Comparison of ENCODE assay signal across 15 cellular contexts in genomic region chr3:127096256-127097008, GRCh38.
"Had no signal": no experiment of that assay in that cellular context is flagged by ENCODE, and none has a peak within 500 bp of the region (broad histone marks: within the 10 kb centered on the region; RNA-seq: fewer than 3 reads in every experiment).

No MANE protein-coding gene starts in this region.

- H3K9me3 ChIP-seq: body of pancreas, colonic mucosa, left lung, tibial artery had no signal

- H3K4me1 Mint-ChIP-seq: activated B cell treated with CpG ODN at 0.5 μM for 24 hours, memory B cell had no signal

- H3K36me3 ChIP-seq: colonic mucosa, left lung, tibial artery had no signal

- H3K27me3 Mint-ChIP-seq: activated CD4-positive, alpha-beta memory T cell treated with anti-CD3 and anti-CD28 coated beads for 36 hours had no signal

- H3K27ac Mint-ChIP-seq: activated B cell treated with CpG ODN at 0.5 μM for 24 hours; activated CD4-positive, alpha-beta memory T cell treated with anti-CD3 and anti-CD28 coated beads for 36 hours; activated naive CD4-positive, alpha-beta T cell treated with anti-CD3 and anti-CD28 coated beads for 36 hours; activated T-helper 1 cell treated with anti-CD3 and anti-CD28 coated beads, Interleukin-12 subunit alpha, Interleukin-12 subunit beta, Interleukin-2, Interleukin-4 antibody, amounts not matched to agents 30 ng/mL and 10 ng/mL and 1 ng/mL, durations not matched to agents 14 hours and 24 hours and 36 hours; memory B cell; T-helper 2 cell treated with Interferon-gamma antibody and Interleukin-4, amounts not matched to agents 5 μg/mL and 100 μg/mL, for 36 hours had no signal

- H3K36me3 Mint-ChIP-seq: activated CD4-positive, alpha-beta memory T cell treated with anti-CD3 and anti-CD28 coated beads for 36 hours; memory B cell had no signal

- ATAC-seq: body of pancreas, left lung had no signal

- H3K27me3 ChIP-seq: body of pancreas, colonic mucosa, left lung had no signal

- H3K4me1 ChIP-seq: body of pancreas, colonic mucosa, left lung, tibial artery had no signal

- H3K9me3 Mint-ChIP-seq: activated CD4-positive, alpha-beta memory T cell treated with anti-CD3 and anti-CD28 coated beads for 36 hours; activated naive CD4-positive, alpha-beta T cell treated with anti-CD3 and anti-CD28 coated beads for 36 hours; activated T-helper 1 cell treated with anti-CD3 and anti-CD28 coated beads, Interleukin-12 subunit alpha, Interleukin-12 subunit beta, Interleukin-2, Interleukin-4 antibody, amounts not matched to agents 30 ng/mL and 10 ng/mL and 1 ng/mL, durations not matched to agents 14 hours and 24 hours and 36 hours; T-helper 2 cell treated with Interferon-gamma antibody and Interleukin-4, amounts not matched to agents 5 μg/mL and 100 μg/mL, for 36 hours had no signal

- H3K4me3 Mint-ChIP-seq: activated B cell treated with CpG ODN at 0.5 μM for 24 hours; activated CD4-positive, alpha-beta memory T cell treated with anti-CD3 and anti-CD28 coated beads for 36 hours; activated naive CD4-positive, alpha-beta T cell treated with anti-CD3 and anti-CD28 coated beads for 36 hours; activated T-helper 1 cell treated with anti-CD3 and anti-CD28 coated beads, Interleukin-12 subunit alpha, Interleukin-12 subunit beta, Interleukin-2, Interleukin-4 antibody, amounts not matched to agents 30 ng/mL and 10 ng/mL and 1 ng/mL, durations not matched to agents 14 hours and 24 hours and 36 hours; memory B cell; T-helper 2 cell treated with Interferon-gamma antibody and Interleukin-4, amounts not matched to agents 5 μg/mL and 100 μg/mL, for 36 hours had no signal

- DNase-seq: activated B cell treated with CpG ODN at 0.5 μM for 24 hours; activated CD4-positive, alpha-beta memory T cell treated with anti-CD3 and anti-CD28 coated beads for 36 hours; activated CD4-positive, alpha-beta T cell treated with anti-CD3 and anti-CD28 coated beads for 4 hours; activated naive CD4-positive, alpha-beta T cell treated with anti-CD3 and anti-CD28 coated beads for 36 hours; activated T-cell treated with anti-CD3 and anti-CD28 coated beads for 4 hours; body of pancreas; central memory CD4-positive, alpha-beta T cell; colonic mucosa; left lung; stimulated activated CD4-positive, alpha-beta T cell treated with anti-CD3 and anti-CD28 coated beads, Interleukin-2, amount 100 ng/mL, for 24 hours; stimulated activated naive CD4-positive, alpha-beta T cell treated with Interleukin-2 at 50 U/mL for 16 hours had no signal

- H3K27ac ChIP-seq: body of pancreas, colonic mucosa, left lung, tibial artery had no signal

- H3K4me3 ChIP-seq: body of pancreas, colonic mucosa, left lung, tibial artery had no signal
